Comparison of ENCODE assay signal across 9 cellular contexts in the genomic region with DNA sequence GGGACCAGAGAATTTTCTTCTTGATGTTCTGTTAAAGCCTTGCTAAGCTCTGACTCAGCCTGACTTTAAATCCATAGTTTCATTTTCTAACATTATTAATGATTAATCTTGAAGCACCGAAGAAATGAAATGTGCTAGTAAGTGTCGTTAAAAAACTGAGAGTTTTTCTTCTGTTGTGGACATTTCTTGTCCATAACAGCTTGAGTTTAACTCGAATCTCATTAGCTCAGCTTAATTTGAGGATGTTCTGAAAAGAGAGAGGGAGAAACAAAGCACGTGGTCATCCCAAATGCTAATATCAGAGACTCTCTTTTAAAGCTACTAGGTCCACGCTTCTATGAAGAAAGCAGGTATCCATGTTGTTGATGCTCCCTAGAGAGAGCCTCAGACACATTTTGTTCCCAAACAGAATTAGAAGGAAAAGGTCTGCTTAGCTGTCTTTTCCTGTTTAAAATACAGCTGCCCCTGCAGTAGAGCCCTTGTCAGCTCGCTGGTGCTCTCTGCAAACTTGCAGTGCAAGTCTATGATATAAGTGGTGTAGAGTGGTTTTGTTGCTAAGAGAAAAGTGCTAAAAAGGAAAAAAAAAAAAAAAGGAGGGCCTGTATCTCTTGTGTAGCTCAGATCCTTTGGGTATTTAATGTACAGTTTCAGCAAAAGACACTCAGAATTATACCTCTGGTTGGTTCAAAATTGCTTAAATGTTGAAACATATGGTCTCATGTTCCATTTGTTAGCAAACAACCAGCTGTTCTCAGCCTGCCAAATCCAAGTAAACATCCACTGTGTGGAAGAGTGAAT.
DNase-seq lines count a peak whose midpoint lies in the region; TF ChIP-seq lines count a peak whose summit lies in the region.
"Had no signal": no experiment of that assay in that cellular context is flagged by ENCODE, and none has a peak within 500 bp of the region (broad histone marks: within the 10 kb centered on the region; RNA-seq: fewer than 3 reads in every experiment).

No MANE protein-coding gene starts in this region.

- H3K27ac ChIP-seq in cingulate gyrus (ENCODE audit: low read depth, low read length) (peak overlapping the region; percentile 67), liver (ENCODE audit: low read depth in 1 of 2, low read length in 2 of 2) (peak overlapping the region; percentile 10 to 41), transverse colon (peak overlapping the region; percentile 28 to 61 (median 56))

- peak overlapping the region; percentile 1 to 48 (median 44) for H3K4me3 ChIP-seq in liver (ENCODE audit: low read depth in 1 of 3, low read length in 3 of 3)
- H3K4me3 ChIP-seq in transverse colon: no peak overlapping the region

- TF ChIP-seq POLR2A in transverse colon (IDR thresholded peaks at IDR 0.05): no peak

- TF ChIP-seq CTCF in liver (IDR thresholded peaks at IDR 0.05; ENCODE audit: low read depth, low read length, missing input control) (no peak), transverse colon (IDR thresholded peaks at IDR 0.05) (no peak), nephron progenitor cell (IDR thresholded peaks at IDR 0.05) (no peak), endothelial cell (IDR thresholded peaks at IDR 0.05; ENCODE audit: unreplicated experiment) (no peak)

- no peak overlapping the region for H3K27ac Mint-ChIP-seq in nephron progenitor cell
- H3K27ac Mint-ChIP-seq in endothelial cell (ENCODE audit: unreplicated experiment): no peak overlapping the region
- H3K27ac Mint-ChIP-seq: activated CD4-positive, alpha-beta T cell treated with anti-CD3 and anti-CD28 coated beads, Interleukin-2, amount 10 ng/mL, durations not matched to agents 24 days and 14 days had no signal

- no peaks in the 10 kb centered on the region for H3K27me3 ChIP-seq in liver (ENCODE audit: control insufficient read depth in 4 of 4, insufficient read depth in 4 of 4, low read length in 3 of 4)
- H3K27me3 ChIP-seq in transverse colon: no peaks in the 10 kb centered on the region

- TF ChIP-seq EP300 in transverse colon (IDR thresholded peaks at IDR 0.05; ENCODE audit: low read depth): no peak

- H3K4me1 Mint-ChIP-seq in nephron progenitor cell: peaks cover 52% of the 10 kb centered on the region
- peaks cover 20% of the 10 kb centered on the region for H3K4me1 Mint-ChIP-seq in endothelial cell (ENCODE audit: unreplicated experiment)

- 38% methylated on average over 6 of the region's 6 CpGs for WGBS in liver
- 69 to 71% methylated on average over 6 of the region's 6 CpGs for WGBS in transverse colon (ENCODE audit: low coverage in 1 of 2), 2 donors

- intact Hi-C loops in transverse colon (cut with DNase I; ENCODE audit: low total_unique reads): no loop called here

- no peaks in the 10 kb centered on the region for H3K9me3 ChIP-seq in liver (ENCODE audit: control insufficient read depth in 4 of 4, low read length in 3 of 4)
- no peaks in the 10 kb centered on the region for H3K9me3 ChIP-seq in transverse colon

- TF ChIP-seq RAD21 in liver (IDR thresholded peaks at IDR 0.05): no peak

- DNase-seq in NCI-H2171 (lab: John Stamatoyannopoulos, UW): peak; percentile 60
- DNase-seq in transverse colon: no peak
- no peak for DNase-seq in nephron progenitor cell
- no peak for DNase-seq in NCI-H1930 (lab: John Stamatoyannopoulos, UW)
- no peak for DNase-seq in endothelial cell (ENCODE audit: low spot score)
- DNase-seq in activated CD4-positive, alpha-beta T cell treated with anti-CD3 and anti-CD28 coated beads, Interleukin-2, amount 50 U/mL, for 48 hours: no peak
- DNase-seq: activated CD4-positive, alpha-beta T cell treated with anti-CD3 and anti-CD28 coated beads, Interleukin-2, amount 10 ng/mL, durations not matched to agents 24 days and 14 days had no signal

- H3K4me1 ChIP-seq in liver (ENCODE audit: control insufficient read depth in 4 of 4, insufficient read depth in 4 of 4, low read length in 3 of 4) (peaks cover 0 to 7% (median 2%) of the 10 kb centered on the region in 4 donors), transverse colon (peaks cover 0 to 11% (median 0%) of the 10 kb centered on the region in 4 donors)

- H3K27me3 Mint-ChIP-seq in nephron progenitor cell (ENCODE audit: low read depth, poor library complexity) (peaks cover 5% of the 10 kb centered on the region), endothelial cell (ENCODE audit: unreplicated experiment) (no peaks in the 10 kb centered on the region)

- H3K4me3 Mint-ChIP-seq in nephron progenitor cell (no peak overlapping the region), endothelial cell (ENCODE audit: unreplicated experiment) (no peak overlapping the region)
- H3K4me3 Mint-ChIP-seq: activated CD4-positive, alpha-beta T cell treated with anti-CD3 and anti-CD28 coated beads, Interleukin-2, amount 10 ng/mL, durations not matched to agents 24 days and 14 days had no signal

- no peaks in the 10 kb centered on the region for H3K36me3 ChIP-seq in liver (ENCODE audit: control insufficient read depth in 4 of 4, insufficient read depth in 3 of 4, low read depth in 1 of 4, low read length in 3 of 4)
- H3K36me3 ChIP-seq in transverse colon: no peaks in the 10 kb centered on the region

- H3K9ac ChIP-seq in liver (ENCODE audit: low read depth in 1 of 2, low read length in 2 of 2): no peak overlapping the region

- H3K9me3 Mint-ChIP-seq in nephron progenitor cell (no peaks in the 10 kb centered on the region), endothelial cell (ENCODE audit: unreplicated experiment) (no peaks in the 10 kb centered on the region)

- H3K36me3 Mint-ChIP-seq in nephron progenitor cell (ENCODE audit: low read depth) (peaks cover 3% of the 10 kb centered on the region), endothelial cell (ENCODE audit: low read depth, unreplicated experiment) (no peaks in the 10 kb centered on the region)

- in situ Hi-C loops in transverse colon (cut with MboI; ENCODE audit: low pct_ligation_motif_present in 1 of 4, low pct_unique_long_range_greater_than_20kb in 1 of 4, low sequenced_read_pairs in 3 of 4): no loop called here

TF ChIP-seq in liver, 16 proteins besides CTCF, POLR2A, EP300 and RAD21:
- TF ChIP-seq YY1 (IDR thresholded peaks at IDR 0.05) (peak; percentile 63), FOXA1 (IDR thresholded peaks at IDR 0.05) (no peak)

Comparison
In these comparisons a context has a peak if more than half of its experiments do, and no peak if none do; other contexts are left out.
1. H3K4me3 ChIP-seq: peak in liver (3 of 3); none in transverse colon (0 of 4).
2. Peak in every context shown above with its lines, with median percentiles within 50 percentile points of each other: H3K27ac ChIP-seq.